In genomic region chr3:156216216-156216615, GRCh38 we compare ENCODE assay signal across 1 cellular context.
TF ChIP-seq lines count a peak whose summit lies in the region.

No MANE protein-coding gene starts in this region.

TF ChIP-seq in SK-N-SH, 30 proteins besides CTCF, POLR2A, EP300 and RAD21 (continued from another document):
- TF ChIP-seq REST (IDR thresholded peaks at IDR 0.05; ENCODE audit: low read depth, low read length) (no peak), TEAD4 (IDR thresholded peaks at IDR 0.05; ENCODE audit: borderline replicate concordance, insufficient read depth) (no peak), RXRA (IDR thresholded peaks at IDR 0.05; ENCODE audit: borderline replicate concordance, low read depth) (no peak)
